ENCODE assay signal across 3 cellular contexts in genomic region chr11:76190376-76190775, GRCh38.
TF ChIP-seq lines count a peak whose summit lies in the region.

No MANE protein-coding gene starts in this region.

TF ChIP-seq in SK-N-SH, 30 proteins besides CTCF, POLR2A, EP300 and RAD21:
- no peak for TF ChIP-seq TCF12 (IDR thresholded peaks at IDR 0.05)
- TF ChIP-seq RCOR1 (IDR thresholded peaks at IDR 0.05; ENCODE audit: low read length) = no peak
- no peak for TF ChIP-seq MXI1 (IDR thresholded peaks at IDR 0.05; ENCODE audit: low read depth, low read length)
- no peak for TF ChIP-seq TAF1 (IDR thresholded peaks at IDR 0.05; ENCODE audit: borderline replicate concordance, low read depth, low read length)
- no peak for TF ChIP-seq SMC3 (IDR thresholded peaks at IDR 0.05; ENCODE audit: low read depth, low read length)
- TF ChIP-seq TEAD4 (IDR thresholded peaks at IDR 0.05; ENCODE audit: borderline replicate concordance, insufficient read depth) = no peak
- TF ChIP-seq, protein P1, sequence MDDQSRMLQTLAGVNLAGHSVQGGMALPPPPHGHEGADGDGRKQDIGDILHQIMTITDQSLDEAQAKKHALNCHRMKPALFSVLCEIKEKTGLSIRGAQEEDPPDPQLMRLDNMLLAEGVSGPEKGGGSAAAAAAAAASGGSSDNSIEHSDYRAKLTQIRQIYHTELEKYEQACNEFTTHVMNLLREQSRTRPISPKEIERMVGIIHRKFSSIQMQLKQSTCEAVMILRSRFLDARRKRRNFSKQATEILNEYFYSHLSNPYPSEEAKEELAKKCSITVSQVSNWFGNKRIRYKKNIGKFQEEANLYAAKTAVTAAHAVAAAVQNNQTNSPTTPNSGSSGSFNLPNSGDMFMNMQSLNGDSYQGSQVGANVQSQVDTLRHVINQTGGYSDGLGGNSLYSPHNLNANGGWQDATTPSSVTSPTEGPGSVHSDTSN (IDR thresholded peaks at IDR 0.05) = no peak
- TF ChIP-seq FOXM1 (IDR thresholded peaks at IDR 0.05; ENCODE audit: low read depth) = no peak

TF ChIP-seq in SK-N-SH treated with all-trans-retinoic acid at 6 μM for 48 hours, 23 proteins besides CTCF, POLR2A, EP300 and RAD21:
- TF ChIP-seq RARB (CRISPR knock-in tag; IDR thresholded peaks at IDR 0.05) = no peak
- TF ChIP-seq, protein P2, sequence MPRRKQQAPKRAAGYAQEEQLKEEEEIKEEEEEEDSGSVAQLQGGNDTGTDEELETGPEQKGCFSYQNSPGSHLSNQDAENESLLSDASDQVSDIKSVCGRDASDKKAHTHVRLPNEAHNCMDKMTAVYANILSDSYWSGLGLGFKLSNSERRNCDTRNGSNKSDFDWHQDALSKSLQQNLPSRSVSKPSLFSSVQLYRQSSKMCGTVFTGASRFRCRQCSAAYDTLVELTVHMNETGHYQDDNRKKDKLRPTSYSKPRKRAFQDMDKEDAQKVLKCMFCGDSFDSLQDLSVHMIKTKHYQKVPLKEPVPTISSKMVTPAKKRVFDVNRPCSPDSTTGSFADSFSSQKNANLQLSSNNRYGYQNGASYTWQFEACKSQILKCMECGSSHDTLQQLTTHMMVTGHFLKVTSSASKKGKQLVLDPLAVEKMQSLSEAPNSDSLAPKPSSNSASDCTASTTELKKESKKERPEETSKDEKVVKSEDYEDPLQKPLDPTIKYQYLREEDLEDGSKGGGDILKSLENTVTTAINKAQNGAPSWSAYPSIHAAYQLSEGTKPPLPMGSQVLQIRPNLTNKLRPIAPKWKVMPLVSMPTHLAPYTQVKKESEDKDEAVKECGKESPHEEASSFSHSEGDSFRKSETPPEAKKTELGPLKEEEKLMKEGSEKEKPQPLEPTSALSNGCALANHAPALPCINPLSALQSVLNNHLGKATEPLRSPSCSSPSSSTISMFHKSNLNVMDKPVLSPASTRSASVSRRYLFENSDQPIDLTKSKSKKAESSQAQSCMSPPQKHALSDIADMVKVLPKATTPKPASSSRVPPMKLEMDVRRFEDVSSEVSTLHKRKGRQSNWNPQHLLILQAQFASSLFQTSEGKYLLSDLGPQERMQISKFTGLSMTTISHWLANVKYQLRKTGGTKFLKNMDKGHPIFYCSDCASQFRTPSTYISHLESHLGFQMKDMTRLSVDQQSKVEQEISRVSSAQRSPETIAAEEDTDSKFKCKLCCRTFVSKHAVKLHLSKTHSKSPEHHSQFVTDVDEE (CRISPR knock-in tag; IDR thresholded peaks at IDR 0.05) = no peak
- TF ChIP-seq ESRRG (CRISPR knock-in tag; IDR thresholded peaks at IDR 0.05) = no peak
- TF ChIP-seq CSDC2 (CRISPR knock-in tag; IDR thresholded peaks at IDR 0.05) = no peak
- no peak for TF ChIP-seq ZNF565 (CRISPR knock-in tag; conservative IDR thresholded peaks at IDR 0.05; ENCODE audit: low read depth)
- TF ChIP-seq SNAI2 (CRISPR knock-in tag; IDR thresholded peaks at IDR 0.05) = no peak
- TF ChIP-seq ISL1 (CRISPR knock-in tag; IDR thresholded peaks at IDR 0.05) = no peak
- no peak for TF ChIP-seq ARNTL (CRISPR knock-in tag; IDR thresholded peaks at IDR 0.05; ENCODE audit: borderline replicate concordance, low read depth)
- no peak for TF ChIP-seq ZC3H10 (CRISPR knock-in tag; IDR thresholded peaks at IDR 0.05)
- no peak for TF ChIP-seq PPARA (CRISPR knock-in tag; IDR thresholded peaks at IDR 0.05; ENCODE audit: borderline replicate concordance)
- no peak for TF ChIP-seq PATZ1 (CRISPR knock-in tag; IDR thresholded peaks at IDR 0.05; ENCODE audit: borderline replicate concordance)
- TF ChIP-seq BACH2 (CRISPR knock-in tag; IDR thresholded peaks at IDR 0.05; ENCODE audit: borderline replicate concordance) = no peak
- no peak for TF ChIP-seq ZFP3 (CRISPR knock-in tag; IDR thresholded peaks at IDR 0.05)

TF ChIP-seq in H1, 55 proteins besides CTCF, POLR2A, EP300 and RAD21:
- TF ChIP-seq HDAC2 (IDR thresholded peaks at IDR 0.05; ENCODE audit: borderline replicate concordance in 1 of 2, low read depth in 2 of 2, low read length in 2 of 2) (no peak), BCL11A (IDR thresholded peaks at IDR 0.05; ENCODE audit: low read depth in 2 of 2, low read length in 2 of 2) (no peak), GABPA (IDR thresholded peaks at IDR 0.05; ENCODE audit: borderline replicate concordance, insufficient read depth, low read length) (no peak), CREB1 (IDR thresholded peaks at IDR 0.05) (no peak), POLR2AphosphoS5 (IDR thresholded peaks at IDR 0.05; ENCODE audit: low read depth, low read length) (no peak), SAP30 (IDR thresholded peaks at IDR 0.05; ENCODE audit: insufficient read depth, insufficient replicate concordance, low read length) (no peak), SP1 (IDR thresholded peaks at IDR 0.05; ENCODE audit: low read depth, low read length) (no peak), MAFK (IDR thresholded peaks at IDR 0.05; ENCODE audit: low read depth, low read length) (no peak), KDM4A (IDR thresholded peaks at IDR 0.05; ENCODE audit: low read depth, low read length, severe bottlenecking) (no peak), EGR1 (IDR thresholded peaks at IDR 0.05; ENCODE audit: borderline replicate concordance, low read depth, low read length) (no peak), SIN3A (conservative IDR thresholded peaks at IDR 0.05 in 1 of 2, IDR thresholded peaks at IDR 0.05 in 1 of 2; ENCODE audit: low read depth in 1 of 2, low read length in 2 of 2) (no peak), ATF2 (IDR thresholded peaks at IDR 0.05; ENCODE audit: low read length) (no peak), EZH2 (IDR thresholded peaks at IDR 0.05; ENCODE audit: low read depth, low read length, severe bottlenecking) (no peak), JUND (IDR thresholded peaks at IDR 0.05; ENCODE audit: low read length) (no peak), CBX5 (IDR thresholded peaks at IDR 0.05; ENCODE audit: low read depth, low read length) (no peak), NANOG (IDR thresholded peaks at IDR 0.05; ENCODE audit: insufficient read depth, low read depth, low read length, poor library complexity, severe bottlenecking) (no peak), POU5F1 (IDR thresholded peaks at IDR 0.05; ENCODE audit: low read depth, low read length) (no peak), CHD7 (IDR thresholded peaks at IDR 0.05; ENCODE audit: insufficient replicate concordance, low read length) (no peak)
- TF ChIP-seq, protein P3, sequence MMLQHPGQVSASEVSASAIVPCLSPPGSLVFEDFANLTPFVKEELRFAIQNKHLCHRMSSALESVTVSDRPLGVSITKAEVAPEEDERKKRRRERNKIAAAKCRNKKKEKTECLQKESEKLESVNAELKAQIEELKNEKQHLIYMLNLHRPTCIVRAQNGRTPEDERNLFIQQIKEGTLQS (IDR thresholded peaks at IDR 0.05; ENCODE audit: insufficient read depth, low read depth, low read length) = no peak
- TF ChIP-seq, protein P4, sequence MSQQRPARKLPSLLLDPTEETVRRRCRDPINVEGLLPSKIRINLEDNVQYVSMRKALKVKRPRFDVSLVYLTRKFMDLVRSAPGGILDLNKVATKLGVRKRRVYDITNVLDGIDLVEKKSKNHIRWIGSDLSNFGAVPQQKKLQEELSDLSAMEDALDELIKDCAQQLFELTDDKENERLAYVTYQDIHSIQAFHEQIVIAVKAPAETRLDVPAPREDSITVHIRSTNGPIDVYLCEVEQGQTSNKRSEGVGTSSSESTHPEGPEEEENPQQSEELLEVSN (IDR thresholded peaks at IDR 0.05) = no peak
